Comparison of ENCODE assay signal across 16 cellular contexts in the genomic region with DNA sequence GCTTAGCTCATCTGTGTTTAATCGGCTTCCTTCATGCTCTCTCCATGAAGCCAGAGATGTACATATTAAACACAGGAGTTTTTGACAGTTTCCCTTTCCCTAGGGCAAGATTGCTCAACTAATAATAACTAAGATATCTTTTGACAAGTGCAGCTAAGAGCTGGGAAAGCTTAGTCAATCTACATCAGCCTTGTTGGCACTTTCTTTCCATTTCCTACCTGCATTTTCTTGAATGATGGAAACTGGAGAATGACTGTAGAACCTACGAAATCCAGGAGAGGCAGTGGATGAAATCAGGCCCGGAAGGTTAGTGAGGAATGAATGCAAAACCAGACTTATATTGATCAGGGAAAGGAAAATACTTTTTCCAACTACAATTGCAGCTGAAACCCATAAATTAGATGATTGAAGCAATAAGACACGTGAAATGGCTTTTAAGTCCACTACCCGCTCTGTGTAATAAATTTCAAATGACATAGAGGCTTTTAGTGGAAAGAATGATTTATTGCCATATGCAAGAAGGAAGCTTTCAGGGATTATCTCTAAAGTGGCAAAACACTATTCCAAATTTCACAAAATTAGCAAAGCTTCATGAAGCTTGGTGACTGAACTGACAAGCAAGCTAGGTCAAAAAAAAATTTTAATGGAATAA.
"Had no signal": no experiment of that assay in that cellular context is flagged by ENCODE, and none has a peak within 500 bp of the region (broad histone marks: within the 10 kb centered on the region; RNA-seq: fewer than 3 reads in every experiment).

No MANE protein-coding gene starts in this region.

- H3K9me3 Mint-ChIP-seq: activated naive CD8-positive, alpha-beta T cell treated with anti-CD3 and anti-CD28 coated beads, Interleukin-2, amount 10 ng/mL, durations not matched to agents 7 days and 5 days had no signal

- H3K36me3 Mint-ChIP-seq: activated naive CD8-positive, alpha-beta T cell treated with anti-CD3 and anti-CD28 coated beads, Interleukin-2, amount 10 ng/mL, durations not matched to agents 7 days and 5 days; stimulated activated effector memory CD8-positive, alpha-beta T cell treated with anti-CD3 and anti-CD28 coated beads, Interleukin-12 subunit alpha, Interleukin-12 subunit beta, amount 100 ng/mL, for 72 hours had no signal

- ATAC-seq: activated CD4-positive, alpha-beta T cell treated with anti-CD3 and anti-CD28 coated beads for 36 hours; lower lobe of right lung; natural killer cell; stimulated activated effector memory CD8-positive, alpha-beta T cell treated with anti-CD3 and anti-CD28 coated beads, Interleukin-12 subunit alpha, Interleukin-12 subunit beta, amount 100 ng/mL, for 72 hours had no signal

- H3K27me3 Mint-ChIP-seq: activated CD4-positive, alpha-beta T cell treated with anti-CD3 and anti-CD28 coated beads for 36 hours; activated naive CD8-positive, alpha-beta T cell treated with anti-CD3 and anti-CD28 coated beads, Interleukin-2, amount 10 ng/mL, durations not matched to agents 7 days and 5 days had no signal

- H3K4me3 Mint-ChIP-seq: activated CD4-positive, alpha-beta T cell treated with anti-CD3 and anti-CD28 coated beads for 36 hours; activated naive CD8-positive, alpha-beta T cell treated with anti-CD3 and anti-CD28 coated beads, Interleukin-2, amount 10 ng/mL, durations not matched to agents 7 days and 5 days; natural killer cell; stimulated activated effector memory CD8-positive, alpha-beta T cell treated with anti-CD3 and anti-CD28 coated beads, Interleukin-12 subunit alpha, Interleukin-12 subunit beta, amount 100 ng/mL, for 72 hours had no signal

- DNase-seq: activated CD4-positive, alpha-beta T cell treated with anti-CD3 and anti-CD28 coated beads for 36 hours; activated CD4-positive, alpha-beta T cell treated with anti-CD3 and anti-CD28 coated beads, Interleukin-2, amount 50 U/mL, for 48 hours; activated naive CD4-positive, alpha-beta T cell treated with Interleukin-2 at 50 U/mL for 16 hours; activated naive CD8-positive, alpha-beta T cell treated with anti-CD3 and anti-CD28 coated beads, Interleukin-2, amount 10 ng/mL, durations not matched to agents 7 days and 5 days; activated T-cell treated with anti-CD3 and anti-CD28 coated beads for 4 hours; amygdala; dermis blood vessel endothelial cell; effector memory CD4-positive, alpha-beta T cell; esophagus squamous epithelium; lower lobe of right lung; natural killer cell; sigmoid colon; stimulated activated CD4-positive, alpha-beta T cell treated with anti-CD3 and anti-CD28 coated beads, Interleukin-4, amount 100 ng/mL, for 24 hours; stomach; upper lobe of left lung had no signal

- H3K27ac Mint-ChIP-seq: activated CD4-positive, alpha-beta T cell treated with anti-CD3 and anti-CD28 coated beads for 36 hours; activated naive CD8-positive, alpha-beta T cell treated with anti-CD3 and anti-CD28 coated beads, Interleukin-2, amount 10 ng/mL, durations not matched to agents 7 days and 5 days; natural killer cell; stimulated activated effector memory CD8-positive, alpha-beta T cell treated with anti-CD3 and anti-CD28 coated beads, Interleukin-12 subunit alpha, Interleukin-12 subunit beta, amount 100 ng/mL, for 72 hours had no signal

- H3K4me1 Mint-ChIP-seq: activated CD4-positive, alpha-beta T cell treated with anti-CD3 and anti-CD28 coated beads for 36 hours; activated naive CD8-positive, alpha-beta T cell treated with anti-CD3 and anti-CD28 coated beads, Interleukin-2, amount 10 ng/mL, durations not matched to agents 7 days and 5 days; natural killer cell; stimulated activated effector memory CD8-positive, alpha-beta T cell treated with anti-CD3 and anti-CD28 coated beads, Interleukin-12 subunit alpha, Interleukin-12 subunit beta, amount 100 ng/mL, for 72 hours had no signal
